ENCODE assay signal across 1 cellular context in genomic region chr12:124490584-124491305, GRCh38.
TF ChIP-seq lines count a peak whose summit lies in the region.

No MANE protein-coding gene starts in this region.

TF ChIP-seq in K562, 482 proteins besides CTCF, POLR2A, EP300 and RAD21 (continued from another document and continues in another):
- TF ChIP-seq MGA (IDR thresholded peaks at IDR 0.05) (no peak; the same call in 1 of the 2 replicates), ZNF707 (CRISPR knock-in tag; conservative IDR thresholded peaks at IDR 0.05) (no peak), NRF1 (conservative IDR thresholded peaks at IDR 0.05 in 1 of 2, IDR thresholded peaks at IDR 0.05 in 1 of 2) (0 out of 4 replicates have a peak, but pooled peaks have one; percentile 18 to 37), E2F1 (CRISPR knock-in tag; IDR thresholded peaks at IDR 0.05) (peak; percentile 30; the same call in 1 of the 2 replicates), NONO (IDR thresholded peaks at IDR 0.05; ENCODE audit: low read depth in 2 of 2, low read length in 1 of 2) (no peak), MCM5 (IDR thresholded peaks at IDR 0.05; ENCODE audit: low read depth) (no peak), HSF4 (CRISPR knock-in tag; IDR thresholded peaks at IDR 0.05; ENCODE audit: borderline replicate concordance) (no peak), ZNF253 (CRISPR knock-in tag; conservative IDR thresholded peaks at IDR 0.05) (no peak), TEAD1 (CRISPR knock-in tag; IDR thresholded peaks at IDR 0.05) (peak in 1 of 2 experiments; percentile 53; a peak in 1 of 4 replicates), ELK1 (CRISPR knock-in tag; IDR thresholded peaks at IDR 0.05) (no peak), PRMT5 (CRISPR knock-in tag; IDR thresholded peaks at IDR 0.05) (no peak), RBBP5 (IDR thresholded peaks at IDR 0.05; ENCODE audit: borderline replicate concordance, insufficient read depth, low read length, poor library complexity, severe bottlenecking) (no peak), ZNF76 (CRISPR knock-in tag; IDR thresholded peaks at IDR 0.05; ENCODE audit: borderline replicate concordance) (no peak), PHF21A (IDR thresholded peaks at IDR 0.05; ENCODE audit: borderline replicate concordance, low read depth) (no peak), ZNF507 (tag; conservative IDR thresholded peaks at IDR 0.05) (no peak), ZFP36 (IDR thresholded peaks at IDR 0.05; ENCODE audit: low read depth, low read length, partially characterized antibody) (peak; percentile 5), IRF2 (CRISPR knock-in tag; IDR thresholded peaks at IDR 0.05) (no peak), ZNF551 (CRISPR knock-in tag; IDR thresholded peaks at IDR 0.05) (no peak), SMARCA4 (IDR thresholded peaks at IDR 0.05) (peak; percentile 46; the same call in 1 of the 2 replicates), KLF6 (CRISPR knock-in tag; IDR thresholded peaks at IDR 0.05; ENCODE audit: borderline replicate concordance) (no peak), KLF13 (tag; IDR thresholded peaks at IDR 0.05; ENCODE audit: borderline replicate concordance, low read depth) (peak; percentile 64; the same call in 1 of the 2 replicates), ZBTB12 (CRISPR knock-in tag; IDR thresholded peaks at IDR 0.05) (no peak), ZKSCAN8 (CRISPR knock-in tag; IDR thresholded peaks at IDR 0.05) (no peak), NR2C2 (CRISPR knock-in tag; IDR thresholded peaks at IDR 0.05) (no peak), NR2C2 (tag; IDR thresholded peaks at IDR 0.05) (no peak), PML (IDR thresholded peaks at IDR 0.05; ENCODE audit: low read length) (no peak), CBFA2T2 (conservative IDR thresholded peaks at IDR 0.05) (peak; percentile 70), MTF1 (CRISPR knock-in tag; IDR thresholded peaks at IDR 0.05; ENCODE audit: borderline replicate concordance) (no peak), ZNF436 (CRISPR knock-in tag; IDR thresholded peaks at IDR 0.05) (no peak), FOXP1 (CRISPR knock-in tag; IDR thresholded peaks at IDR 0.05) (peak; percentile 56; the same call in 1 of the 2 replicates), IRF1 (CRISPR knock-in tag; IDR thresholded peaks at IDR 0.05; ENCODE audit: borderline replicate concordance) (no peak), SREBF2 (CRISPR knock-in tag; IDR thresholded peaks at IDR 0.05) (no peak), WHSC1 (IDR thresholded peaks at IDR 0.05; ENCODE audit: low read length) (no peak), ZNF696 (CRISPR knock-in tag; conservative IDR thresholded peaks at IDR 0.05) (no peak), ATF1 (CRISPR knock-in tag; IDR thresholded peaks at IDR 0.05) (no peak), ATF1 (tag; IDR thresholded peaks at IDR 0.05) (peak; percentile 58), SLC30A9 (CRISPR knock-in tag; IDR thresholded peaks at IDR 0.05) (no peak), ATF7 (IDR thresholded peaks at IDR 0.05) (peak; percentile 46; the same call in 1 of the 2 replicates), PHB2 (IDR thresholded peaks at IDR 0.05; ENCODE audit: low read depth) (no peak)
- TF ChIP-seq, protein P1, sequence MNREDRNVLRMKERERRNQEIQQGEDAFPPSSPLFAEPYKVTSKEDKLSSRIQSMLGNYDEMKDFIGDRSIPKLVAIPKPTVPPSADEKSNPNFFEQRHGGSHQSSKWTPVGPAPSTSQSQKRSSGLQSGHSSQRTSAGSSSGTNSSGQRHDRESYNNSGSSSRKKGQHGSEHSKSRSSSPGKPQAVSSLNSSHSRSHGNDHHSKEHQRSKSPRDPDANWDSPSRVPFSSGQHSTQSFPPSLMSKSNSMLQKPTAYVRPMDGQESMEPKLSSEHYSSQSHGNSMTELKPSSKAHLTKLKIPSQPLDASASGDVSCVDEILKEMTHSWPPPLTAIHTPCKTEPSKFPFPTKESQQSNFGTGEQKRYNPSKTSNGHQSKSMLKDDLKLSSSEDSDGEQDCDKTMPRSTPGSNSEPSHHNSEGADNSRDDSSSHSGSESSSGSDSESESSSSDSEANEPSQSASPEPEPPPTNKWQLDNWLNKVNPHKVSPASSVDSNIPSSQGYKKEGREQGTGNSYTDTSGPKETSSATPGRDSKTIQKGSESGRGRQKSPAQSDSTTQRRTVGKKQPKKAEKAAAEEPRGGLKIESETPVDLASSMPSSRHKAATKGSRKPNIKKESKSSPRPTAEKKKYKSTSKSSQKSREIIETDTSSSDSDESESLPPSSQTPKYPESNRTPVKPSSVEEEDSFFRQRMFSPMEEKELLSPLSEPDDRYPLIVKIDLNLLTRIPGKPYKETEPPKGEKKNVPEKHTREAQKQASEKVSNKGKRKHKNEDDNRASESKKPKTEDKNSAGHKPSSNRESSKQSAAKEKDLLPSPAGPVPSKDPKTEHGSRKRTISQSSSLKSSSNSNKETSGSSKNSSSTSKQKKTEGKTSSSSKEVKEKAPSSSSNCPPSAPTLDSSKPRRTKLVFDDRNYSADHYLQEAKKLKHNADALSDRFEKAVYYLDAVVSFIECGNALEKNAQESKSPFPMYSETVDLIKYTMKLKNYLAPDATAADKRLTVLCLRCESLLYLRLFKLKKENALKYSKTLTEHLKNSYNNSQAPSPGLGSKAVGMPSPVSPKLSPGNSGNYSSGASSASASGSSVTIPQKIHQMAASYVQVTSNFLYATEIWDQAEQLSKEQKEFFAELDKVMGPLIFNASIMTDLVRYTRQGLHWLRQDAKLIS (CRISPR knock-in tag; IDR thresholded peaks at IDR 0.05): no peak
- TF ChIP-seq, protein P2, sequence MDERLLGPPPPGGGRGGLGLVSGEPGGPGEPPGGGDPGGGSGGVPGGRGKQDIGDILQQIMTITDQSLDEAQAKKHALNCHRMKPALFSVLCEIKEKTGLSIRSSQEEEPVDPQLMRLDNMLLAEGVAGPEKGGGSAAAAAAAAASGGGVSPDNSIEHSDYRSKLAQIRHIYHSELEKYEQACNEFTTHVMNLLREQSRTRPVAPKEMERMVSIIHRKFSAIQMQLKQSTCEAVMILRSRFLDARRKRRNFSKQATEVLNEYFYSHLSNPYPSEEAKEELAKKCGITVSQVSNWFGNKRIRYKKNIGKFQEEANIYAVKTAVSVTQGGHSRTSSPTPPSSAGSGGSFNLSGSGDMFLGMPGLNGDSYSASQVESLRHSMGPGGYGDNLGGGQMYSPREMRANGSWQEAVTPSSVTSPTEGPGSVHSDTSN (CRISPR knock-in tag; IDR thresholded peaks at IDR 0.05; ENCODE audit: low read depth): no peak
- TF ChIP-seq, protein P2 (tag; conservative IDR thresholded peaks at IDR 0.05; ENCODE audit: low read depth): no peak
